Comparison of ENCODE assay signal across 26 cellular contexts in genomic region chr9:135081731-135082130, GRCh38. TPM values are rescaled to one million over a fixed set of nuclear protein-coding genes. Genes with fewer than 3 reads are reported as not detected.
DNase-seq lines count a peak whose midpoint lies in the region; ATAC-seq, FAIRE-seq and TF ChIP-seq lines count a peak whose summit lies in the region.
"Had no signal": no experiment of that assay in that cellular context is flagged by ENCODE, and none has a peak within 500 bp of the region (broad histone marks: within the 10 kb centered on the region; RNA-seq: fewer than 3 reads in every experiment).

No MANE protein-coding gene starts in this region.

- no peak overlapping the region for H2AFZ ChIP-seq in neuronal stem cell (ENCODE audit: low read length)

- H4K8ac ChIP-seq in neuronal stem cell (ENCODE audit: low read depth, low read length), result no peak overlapping the region

- no CpG with 5 or more reads among the region's 16 CpGs for WGBS in neuronal stem cell (ENCODE audit: extremely low coverage in 2 of 2, insufficient read length in 2 of 2, insufficient replicate concordance in 1 of 2), 2 donors
- 82 to 93% (median 87%) methylated on average over 16 of the region's 16 CpGs for whole genome bisulfite sequencing in spleen, 5 donors

- H4K91ac ChIP-seq in neuronal stem cell (ENCODE audit: low read depth, low read length, poor library complexity), result peak overlapping the region; percentile 23

- TF ChIP-seq CTCF in RWPE2 (IDR thresholded peaks at IDR 0.05; ENCODE audit: poor library complexity, severe bottlenecking) (no peak), kidney (IDR thresholded peaks at IDR 0.05; ENCODE audit: borderline replicate concordance, extremely low read depth, insufficient read depth) (no peak), spleen (IDR thresholded peaks at IDR 0.05 in 8 of 11, conservative IDR thresholded peaks at IDR 0.05 in 3 of 11) (no peak)

- TF ChIP-seq POLR2A in spleen (IDR thresholded peaks at IDR 0.05), result no peak

- no peaks in the 10 kb centered on the region for H3K79me1 ChIP-seq in neuronal stem cell (ENCODE audit: low read depth, low read length)

- H3K9ac ChIP-seq in kidney (ENCODE audit: low read length in 2 of 2), result no peak overlapping the region
- H3K9ac ChIP-seq in neuronal stem cell (ENCODE audit: low read depth, low read length, poor library complexity), result no peak overlapping the region

- no peak overlapping the region for H2BK120ac ChIP-seq in neuronal stem cell (ENCODE audit: low read depth, low read length)

- no peaks in the 10 kb centered on the region for H3K9me3 ChIP-seq in RWPE2 (ENCODE audit: severe bottlenecking)
- no peaks in the 10 kb centered on the region for H3K9me3 ChIP-seq in kidney (ENCODE audit: control insufficient read depth in 1 of 2, low read length in 2 of 2)
- H3K9me3 ChIP-seq in neuronal stem cell (replicated peaks in 1 of 2; ENCODE audit: control insufficient read depth in 2 of 2, insufficient read depth in 1 of 2, low read depth in 1 of 2, low read length in 2 of 2), result no peaks in the 10 kb centered on the region
- no peaks in the 10 kb centered on the region for H3K9me3 ChIP-seq in spleen
- H3K9me3 ChIP-seq: HAP-1 had no signal

- ATAC-seq in RWPE2 (ENCODE audit: low read depth), result no peak
- ATAC-seq: K562, Panc1 had no signal

- no peak overlapping the region for H2BK12ac ChIP-seq in neuronal stem cell (ENCODE audit: low read length)

- peak; percentile 44 for DNase-seq in RWPE2 (ENCODE audit: low spot score)
- peak; percentile 41 for DNase-seq in kidney
- DNase-seq in neuronal stem cell (ENCODE audit: low spot score), result no peak
- peak; percentile 63 for DNase-seq in spleen
- no peak for DNase-seq in NCI-H2227 treated with DMSO at 0.1 percent for 48 hours (lab: John Stamatoyannopoulos, UW)
- no peak for DNase-seq in activated CD4-positive, alpha-beta T cell treated with anti-CD3 and anti-CD28 coated beads for 1 hour
- DNase-seq in cerebellar cortex (ENCODE audit: low spot score), result no peak
- DNase-seq: CD8-positive, alpha-beta memory T cell; DMS 273 treated with DMSO at 0.1 percent for 48 hours; DND-41; GOT3; HFFc6; Kasumi-1; NCI-H1092 treated with DMSO at 0.1 percent for 48 hours; NCI-H146; NCI-H1930; NCI-H2107; SIG-M5 had no signal

- intact Hi-C loops in kidney (cut with DNase I) (loop anchor here (5.0 kb wide), 1 partner anchor 331 kb away; no protein-coding TSS in a partner anchor), spleen (cut with DNase I; ENCODE audit: low total_unique reads) (no loop called here)

- H3K27me3 ChIP-seq in RWPE2 (ENCODE audit: insufficient read depth, poor library complexity, severe bottlenecking) (peaks cover 72% of the 10 kb centered on the region), neuronal stem cell (ENCODE audit: control insufficient read depth in 3 of 3, insufficient read depth in 3 of 3, low read depth in 1 of 3, low read length in 3 of 3) (peaks cover 0 to 20% (median 16%) of the 10 kb centered on the region in 3 experiments), spleen (replicated peaks in 1 of 7) (peaks cover 0 to 64% (median 8%) of the 10 kb centered on the region in 7 donors)

- no peaks in the 10 kb centered on the region for H3K36me3 ChIP-seq in RWPE2 (ENCODE audit: low read depth)
- H3K36me3 ChIP-seq in kidney (ENCODE audit: control insufficient read depth in 1 of 2, insufficient read depth in 2 of 2, low read length in 2 of 2), result no peaks in the 10 kb centered on the region
- no peaks in the 10 kb centered on the region for H3K36me3 ChIP-seq in neuronal stem cell (replicated peaks in 1 of 2; ENCODE audit: control insufficient read depth in 2 of 2, insufficient read depth in 2 of 2, low read length in 2 of 2)
- H3K36me3 ChIP-seq in spleen, result no peaks in the 10 kb centered on the region
- H3K36me3 ChIP-seq: HAP-1 had no signal

- no peak overlapping the region for H2BK5ac ChIP-seq in neuronal stem cell (ENCODE audit: low read length)

- H3K27ac ChIP-seq in RWPE2 (ENCODE audit: poor library complexity, severe bottlenecking) (no peak overlapping the region), kidney (ENCODE audit: low read depth in 2 of 2, low read length in 2 of 2) (no peak overlapping the region), neuronal stem cell (replicated peaks; ENCODE audit: low read length) (no peak overlapping the region), spleen (no peak overlapping the region)
- H3K27ac ChIP-seq: C4-2B, SK-N-MC had no signal

- H2BK15ac ChIP-seq in neuronal stem cell (ENCODE audit: low read length), result no peak overlapping the region

- H3K14ac ChIP-seq in neuronal stem cell (ENCODE audit: low read length), result no peak overlapping the region

- H2AK5ac ChIP-seq in neuronal stem cell (ENCODE audit: low read depth, low read length), result no peak overlapping the region

- H3K4me3 ChIP-seq in RWPE2 (ENCODE audit: severe bottlenecking) (no peak overlapping the region), kidney (ENCODE audit: low read length in 2 of 2) (no peak overlapping the region), neuronal stem cell (ENCODE audit: low read length in 2 of 2) (no peak overlapping the region), spleen (no peak overlapping the region)
- H3K4me3 ChIP-seq: HAP-1, K562, SK-N-MC had no signal

- no peak for FAIRE-seq in kidney (lab: Jason Lieb, UNC)
- FAIRE-seq: GM12892, K562 had no signal

- H3K4ac ChIP-seq in neuronal stem cell (ENCODE audit: low read length), result no peak overlapping the region

- H3K4me2 ChIP-seq in neuronal stem cell (ENCODE audit: insufficient read depth, low read length, poor library complexity, severe bottlenecking), result no peak overlapping the region

- H3K4me1 ChIP-seq in RWPE2 (ENCODE audit: insufficient read depth, poor library complexity, severe bottlenecking) (no peaks in the 10 kb centered on the region), kidney (ENCODE audit: control insufficient read depth in 1 of 2, insufficient read depth in 1 of 2, low read depth in 1 of 2, low read length in 2 of 2) (peaks cover 0 to 2% of the 10 kb centered on the region in 2 donors), neuronal stem cell (ENCODE audit: control insufficient read depth in 2 of 2, insufficient read depth in 1 of 2, low read depth in 1 of 2, low read length in 2 of 2) (peaks cover 0 to 3% of the 10 kb centered on the region in 2 donors), spleen (peaks cover 8 to 39% (median 23%) of the 10 kb centered on the region in 6 donors)
- H3K4me1 ChIP-seq: HAP-1 had no signal

- H3K23ac ChIP-seq in neuronal stem cell (ENCODE audit: low read depth, low read length, poor library complexity), result no peak overlapping the region

- H3K18ac ChIP-seq in neuronal stem cell (ENCODE audit: low read length), result no peak overlapping the region

RNA-seq across cellular contexts. Expression of gene OLFM1, which starts 5.7 kb away (rescaled TPM):
- 33.7 TPM for total RNA-seq in kidney
- 2.9 TPM for polyA plus RNA-seq in kidney (ENCODE audit: insufficient read depth, low read depth, low replicate concordance)
- polyA plus RNA-seq in neuronal stem cell (2013, experiment 1 of 2), result 5.8 TPM
- 5.8 TPM for polyA plus RNA-seq in neuronal stem cell (2013, experiment 2 of 2)
- total RNA-seq in spleen, result 100 to 1,000 TPM in 1 of 7 donors, 10 to 100 TPM in 6; 40.9 to 109 (median 47.1) TPM
- polyA plus RNA-seq in spleen, result 10 to 100 TPM in 2 of 3 donors, 1 to 10 TPM in 1; 5.9 to 22.3 (median 16.8) TPM
- total RNA-seq: B cell; CD8-positive, alpha-beta memory T cell; K562; OCI-LY7 had no signal
- polyA plus RNA-seq: CD8-positive, alpha-beta memory T cell; K562 had no signal

Comparison
In these comparisons a context has a peak if more than half of its experiments do, and no peak if none do; other contexts are left out.
1. DNase-seq: peak in RWPE2 (single experiment), kidney (single experiment) and spleen (single experiment); none in neuronal stem cell (single experiment), NCI-H2227 treated with DMSO at 0.1 percent for 48 hours (single experiment), activated CD4-positive, alpha-beta T cell treated with anti-CD3 and anti-CD28 coated beads for 1 hour (single experiment) and cerebellar cortex (single experiment).